8 cellular contexts compared by ENCODE assay signal in the genomic region with DNA sequence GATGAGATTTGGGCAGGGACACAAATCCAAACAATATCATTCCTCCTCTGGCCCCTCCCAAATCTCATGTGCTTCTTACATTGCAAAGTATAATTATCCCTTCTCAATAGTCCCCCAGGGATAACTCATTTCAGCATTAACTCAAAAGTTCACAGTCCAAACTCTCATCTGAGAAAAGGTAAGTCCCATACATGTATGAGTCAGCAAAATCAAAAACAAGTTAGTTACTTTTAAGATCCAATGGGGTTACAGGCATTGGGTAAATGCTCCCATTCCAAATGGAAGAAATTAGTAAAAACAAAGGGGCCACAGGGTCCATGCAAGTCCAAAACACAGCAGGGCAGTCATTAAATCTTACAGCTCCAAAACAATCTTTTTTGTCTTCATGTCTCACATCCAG.
"Had no signal": no experiment of that assay in that cellular context is flagged by ENCODE, and none has a peak within 500 bp of the region (broad histone marks: within the 10 kb centered on the region; RNA-seq: fewer than 3 reads in every experiment).

No MANE protein-coding gene starts in this region.

- H3K4me3 ChIP-seq: GM23338 had no signal

- H3K27ac ChIP-seq: HL-60 had no signal

- FAIRE-seq: H1, H54 had no signal

- H3K4me2 ChIP-seq: GM23338 had no signal

- H2AFZ ChIP-seq: GM23338 had no signal

- H3K4me1 Mint-ChIP-seq: IgD-negative memory B cell had no signal

- H3K27me3 Mint-ChIP-seq: IgD-negative memory B cell had no signal

- H3K36me3 Mint-ChIP-seq: IgD-negative memory B cell had no signal

- H3K27ac Mint-ChIP-seq: GM23338, H9, IgD-negative memory B cell had no signal

- H3K4me3 Mint-ChIP-seq: GM23338, H9, IgD-negative memory B cell had no signal

- ATAC-seq: GM23338 had no signal

- DNase-seq: H9, HCEC 1CT, KG1 had no signal
